Comparison of ENCODE assay signal across 8 cellular contexts in the genomic region with DNA sequence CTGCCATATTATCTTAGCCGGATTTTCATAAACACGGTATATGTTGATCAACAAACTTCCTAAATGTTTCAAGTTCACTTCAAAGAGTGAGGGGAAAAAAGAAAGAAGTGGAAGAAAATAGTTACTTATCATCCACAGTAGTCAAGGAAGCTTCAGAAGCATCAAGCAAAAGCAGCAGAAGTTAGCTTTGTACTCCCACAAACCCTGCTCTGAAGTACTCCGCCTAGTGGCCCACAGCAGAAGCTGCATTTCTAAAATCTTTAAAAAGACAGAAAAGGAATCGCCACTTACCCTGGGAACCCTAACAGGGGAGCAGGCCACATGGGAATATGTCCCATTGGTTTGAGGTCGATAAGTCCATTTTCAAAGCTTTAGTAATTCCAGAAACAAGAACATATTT.
DNase-seq lines count a peak whose midpoint lies in the region; ATAC-seq and TF ChIP-seq lines count a peak whose summit lies in the region.
"Not testable (repeated sequence)": the region's sequence is repeated elsewhere in the genome, so short reads cannot be mapped to it uniquely, and the experiment has no call there.

No MANE protein-coding gene starts in this region.

- TF ChIP-seq CTCF in AG09319 (IDR thresholded peaks at IDR 0.05; ENCODE audit: low read depth, low read length), result peak; percentile 8
- TF ChIP-seq CTCF in DOHH2 (IDR thresholded peaks at IDR 0.05; ENCODE audit: low read depth, low read length, poor library complexity, severe bottlenecking), result peak; percentile 35
- peak; percentile 36; the same call in 1 of the 2 replicates for TF ChIP-seq CTCF in Loucy (conservative IDR thresholded peaks at IDR 0.05; ENCODE audit: low read length)
- TF ChIP-seq CTCF in SK-N-SH (IDR thresholded peaks at IDR 0.05), result peak; percentile 48
- TF ChIP-seq CTCF in cardiac fibroblast (IDR thresholded peaks at IDR 0.05; ENCODE audit: low read depth, low read length), result peak; percentile 16
- peak; percentile 35 for TF ChIP-seq CTCF in fibroblast of villous mesenchyme (IDR thresholded peaks at IDR 0.05; ENCODE audit: insufficient read depth, low read depth, low read length)
- TF ChIP-seq CTCF in lower lobe of right lung (IDR thresholded peaks at IDR 0.05), result peak; percentile 37
- TF ChIP-seq CTCF in retinal pigment epithelial cell (conservative IDR thresholded peaks at IDR 0.05; ENCODE audit: low read depth, low read length), result peak; percentile 23

- not testable (repeated sequence) for ATAC-seq in lower lobe of right lung

- H3K9me3 ChIP-seq in DOHH2 (ENCODE audit: control insufficient read depth, insufficient read depth, low read length); Loucy (ENCODE audit: insufficient read depth, low read depth, low read length); SK-N-SH; lower lobe of right lung: not testable (repeated sequence)

- H3F3A ChIP-seq in DOHH2 (ENCODE audit: control insufficient read depth, insufficient read depth); Loucy (ENCODE audit: low read depth); SK-N-SH (replicated peaks; ENCODE audit: insufficient read depth): not testable (repeated sequence)

- not testable (repeated sequence) for TF ChIP-seq RAD21 in SK-N-SH (IDR thresholded peaks at IDR 0.05; ENCODE audit: low read length)

- H3K4me1 ChIP-seq in DOHH2 (ENCODE audit: control insufficient read depth, low read length); Loucy (ENCODE audit: insufficient read depth, low read length, poor library complexity, severe bottlenecking); SK-N-SH (ENCODE audit: control insufficient read depth in 1 of 2, insufficient read depth in 2 of 2, low read depth in 1 of 2, low read length in 1 of 2); lower lobe of right lung: not testable (repeated sequence)

- not testable (repeated sequence) for H3K36me3 ChIP-seq in DOHH2 (ENCODE audit: control insufficient read depth, low read length); Loucy (ENCODE audit: insufficient read depth, low read length); SK-N-SH (replicated peaks in 1 of 2; ENCODE audit: control insufficient read depth in 1 of 2, insufficient read depth in 2 of 2, low read length in 1 of 2); lower lobe of right lung

- not testable (repeated sequence) for DNase-seq in AG09319 (ENCODE audit: extremely low read depth, low read depth); SK-N-SH; cardiac fibroblast (ENCODE audit: low read depth in 2 of 2); fibroblast of villous mesenchyme (ENCODE audit: low read depth); lower lobe of right lung; retinal pigment epithelial cell (ENCODE audit: low read depth)

- TF ChIP-seq EP300 in SK-N-SH (IDR thresholded peaks at IDR 0.05; ENCODE audit: borderline replicate concordance in 1 of 2, low read depth in 1 of 2, low read length in 1 of 2), result not testable (repeated sequence)

- CTCF ChIA-PET in SK-N-SH (lab: Yijun Ruan, JAX), result not testable (repeated sequence)

- POLR2A ChIA-PET in SK-N-SH (lab: Yijun Ruan, JAX), result not testable (repeated sequence)

- H3K27me3 ChIP-seq in DOHH2 (ENCODE audit: control insufficient read depth, low read length); Loucy (ENCODE audit: insufficient read depth, low read length, poor library complexity, severe bottlenecking); SK-N-SH (ENCODE audit: insufficient read depth); lower lobe of right lung (ENCODE audit: low read depth): not testable (repeated sequence)

- not testable (repeated sequence) for H3K9me2 ChIP-seq in DOHH2 (replicated peaks; ENCODE audit: control insufficient read depth, low read length); Loucy (replicated peaks; ENCODE audit: low read depth, low read length); SK-N-SH

- H2AFZ ChIP-seq in Loucy (ENCODE audit: low read length); SK-N-SH (ENCODE audit: low read depth): not testable (repeated sequence)

- H3K79me2 ChIP-seq in DOHH2 (ENCODE audit: control insufficient read depth, low read length); Loucy (ENCODE audit: insufficient read depth, low read length); SK-N-SH (ENCODE audit: insufficient read depth): not testable (repeated sequence)

- not testable (repeated sequence) for H3K9ac ChIP-seq in Loucy (ENCODE audit: low read depth, low read length, poor library complexity, severe bottlenecking); SK-N-SH

- not testable (repeated sequence) for H4K20me1 ChIP-seq in DOHH2 (ENCODE audit: control insufficient read depth, insufficient read depth, low read depth, low read length); Loucy (ENCODE audit: insufficient read depth, low read length, poor library complexity, severe bottlenecking); SK-N-SH (ENCODE audit: insufficient read depth)

- H3K4me2 ChIP-seq in DOHH2 (ENCODE audit: low read length); Loucy (ENCODE audit: low read depth, low read length, poor library complexity, severe bottlenecking); SK-N-SH: not testable (repeated sequence)

- not testable (repeated sequence) for H3K4me3 ChIP-seq in DOHH2 (ENCODE audit: low read length); Loucy (ENCODE audit: low read length, poor library complexity, severe bottlenecking); SK-N-SH (ENCODE audit: low read depth in 2 of 2, low read length in 1 of 2); cardiac fibroblast (replicated peaks in 1 of 2; ENCODE audit: low read depth in 2 of 2, low read length in 2 of 2); fibroblast of villous mesenchyme (ENCODE audit: low read depth, low read length); lower lobe of right lung; retinal pigment epithelial cell (ENCODE audit: low read length)

- intact Hi-C loops in lower lobe of right lung (cut with DNase I), result not testable (repeated sequence)

- WGBS in SK-N-SH (ENCODE audit: low lambda C conversion rate), result 43% methylated on average over 5 of the region's 5 CpGs

- H3K27ac ChIP-seq in DOHH2 (ENCODE audit: low read depth, low read length); SK-N-SH (ENCODE audit: low read depth in 2 of 2, low read length in 1 of 2); lower lobe of right lung: not testable (repeated sequence)
